ENCODE assay signal across 12 cellular contexts in the genomic region with DNA sequence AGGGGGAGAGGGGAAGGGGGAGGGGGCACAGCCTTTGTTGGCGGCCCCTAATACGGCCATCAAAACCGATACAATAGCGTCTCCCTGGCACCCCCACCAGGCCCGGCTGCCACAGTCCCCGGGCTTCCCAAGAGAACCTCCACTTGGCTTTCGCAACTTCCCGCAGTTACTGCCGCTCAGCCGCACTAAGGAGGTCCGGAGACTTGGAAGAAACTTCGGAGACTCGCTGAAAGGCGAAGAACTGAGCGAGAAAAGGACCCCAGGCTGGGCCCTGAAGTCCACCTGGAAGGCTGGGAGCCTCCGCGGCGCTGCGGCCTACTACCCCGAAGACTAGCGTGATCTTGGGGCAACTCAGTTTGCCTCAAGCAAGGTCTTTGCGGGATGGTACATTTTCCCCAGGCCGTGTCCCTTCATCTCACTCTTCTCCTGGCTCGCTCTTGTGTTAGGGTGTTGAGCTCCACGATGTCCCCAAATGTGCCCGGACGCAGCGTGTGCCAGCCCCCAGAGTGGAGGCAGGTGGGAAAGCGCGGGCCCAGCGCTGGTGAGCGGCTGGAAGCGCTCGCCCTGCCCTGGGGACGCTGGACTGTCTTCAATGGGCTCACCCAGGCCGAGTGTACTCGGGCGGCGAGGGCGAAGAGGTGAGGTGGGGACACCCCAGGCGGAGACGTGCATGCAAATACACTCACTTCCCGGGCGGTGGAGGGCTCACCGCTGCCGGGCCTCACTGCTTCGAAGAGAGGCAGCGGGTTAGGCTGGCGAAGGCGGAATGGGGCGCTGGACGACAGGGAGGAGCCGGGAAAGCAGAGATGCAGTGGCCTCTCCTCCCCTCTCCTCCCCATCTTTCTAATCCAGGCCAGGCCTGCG. TPM values are rescaled to one million over a fixed set of nuclear protein-coding genes. Genes with fewer than 3 reads are reported as not detected.
DNase-seq lines count a peak whose midpoint lies in the region; ATAC-seq and TF ChIP-seq lines count a peak whose summit lies in the region.
"Had no signal": no experiment of that assay in that cellular context is flagged by ENCODE, and none has a peak within 500 bp of the region (broad histone marks: within the 10 kb centered on the region; RNA-seq: fewer than 3 reads in every experiment).

No MANE protein-coding gene starts in this region.

- POLR2A ChIA-PET in activated CD4-positive, alpha-beta memory T cell treated with anti-CD3 and anti-CD28 coated beads, Interleukin-2, amount 10 ng/mL, durations not matched to agents 7 days and 5 days (lab: Charles Lee) = interaction anchor here (1.0 kb wide), 1 partner anchor 15 kb away, joined by 3 read pairs; no protein-coding TSS in a partner anchor

- peak overlapping the region; percentile 59 to 88 for H3K4me3 ChIP-seq in gastroesophageal sphincter
- no peak overlapping the region for H3K4me3 ChIP-seq in tibial nerve

- H3K36me3 ChIP-seq in gastroesophageal sphincter (peaks cover 0 to 24% of the 10 kb centered on the region in 2 donors), tibial nerve (no peaks in the 10 kb centered on the region)

- intact Hi-C loops in sciatic nerve (cut with DNase I) = no loop called here

- H3K9me3 ChIP-seq in gastroesophageal sphincter (no peaks in the 10 kb centered on the region), tibial nerve (no peaks in the 10 kb centered on the region)

- peaks cover 23% of the 10 kb centered on the region for H3K4me1 Mint-ChIP-seq in activated CD4-positive, alpha-beta memory T cell treated with anti-CD3 and anti-CD28 coated beads, Interleukin-2, amount 10 ng/mL, durations not matched to agents 7 days and 5 days

- ATAC-seq in gastroesophageal sphincter = no peak
- ATAC-seq in sciatic nerve = peak; percentile 11
- ATAC-seq in foreskin keratinocyte = no peak
- ATAC-seq: PC-3 had no signal

- 10 to 11% methylated on average over 9 to 16 of the region's 54 CpGs for WGBS in gastroesophageal sphincter (ENCODE audit: low coverage in 1 of 2), 2 donors
- 13 to 24% methylated on average over 32 to 53 of the region's 54 CpGs for WGBS in tibial nerve, 2 donors

- DNase-seq in activated effector memory CD4-positive, alpha-beta T cell treated with anti-CD3 and anti-CD28 coated beads, Interleukin-2, amount 50 U/mL, for 16 hours = peak; percentile 63
- DNase-seq in activated effector memory CD4-positive, alpha-beta T cell treated with Interleukin-2 at 50 U/mL for 16 hours = no peak
- DNase-seq in activated CD4-positive, alpha-beta memory T cell treated with anti-CD3 and anti-CD28 coated beads, Interleukin-2, amount 10 ng/mL, durations not matched to agents 7 days and 5 days = no peak
- DNase-seq in sciatic nerve (ENCODE audit: low spot score) (no peak), foreskin keratinocyte (no peak), tibial nerve (ENCODE audit: low spot score in 2 of 2) (no peak), dedifferentiated amniotic fluid mesenchymal stem cell (ENCODE audit: extremely low spot score) (no peak)
- DNase-seq: NCI-H1092, PC-3 had no signal

- H3K27ac ChIP-seq in gastroesophageal sphincter (peak overlapping the region; percentile 87 to 98 (median 95)), foreskin keratinocyte (no peak overlapping the region), tibial nerve (no peak overlapping the region)
- H3K27ac ChIP-seq: skin epidermis had no signal

- H3K27me3 ChIP-seq in gastroesophageal sphincter (peaks cover 82% of the 10 kb centered on the region), foreskin keratinocyte (peaks cover 100% of the 10 kb centered on the region), tibial nerve (peaks cover 16 to 100% of the 10 kb centered on the region in 2 donors)

- no peaks in the 10 kb centered on the region for H3K9me3 Mint-ChIP-seq in activated CD4-positive, alpha-beta memory T cell treated with anti-CD3 and anti-CD28 coated beads, Interleukin-2, amount 10 ng/mL, durations not matched to agents 7 days and 5 days

- peak overlapping the region; percentile 4 for H3K4me3 Mint-ChIP-seq in activated CD4-positive, alpha-beta memory T cell treated with anti-CD3 and anti-CD28 coated beads, Interleukin-2, amount 10 ng/mL, durations not matched to agents 7 days and 5 days

- H3K4me1 ChIP-seq in gastroesophageal sphincter (peaks cover 0 to 56% (median 0%) of the 10 kb centered on the region in 3 donors), foreskin keratinocyte (no peaks in the 10 kb centered on the region), tibial nerve (peaks cover 0 to 61% (median 28%) of the 10 kb centered on the region in 4 donors)

- H3K27me3 Mint-ChIP-seq in activated CD4-positive, alpha-beta memory T cell treated with anti-CD3 and anti-CD28 coated beads, Interleukin-2, amount 10 ng/mL, durations not matched to agents 7 days and 5 days = peaks cover 85% of the 10 kb centered on the region

- no peak for TF ChIP-seq EP300 in gastroesophageal sphincter (IDR thresholded peaks at IDR 0.05)
- TF ChIP-seq EP300 in tibial nerve (IDR thresholded peaks at IDR 0.05) = no peak

- TF ChIP-seq POLR2A in gastroesophageal sphincter (IDR thresholded peaks at IDR 0.05) (peak in 1 of 2 donors; percentile 10), tibial nerve (IDR thresholded peaks at IDR 0.05) (no peak)

- H3K27ac Mint-ChIP-seq in activated CD4-positive, alpha-beta memory T cell treated with anti-CD3 and anti-CD28 coated beads, Interleukin-2, amount 10 ng/mL, durations not matched to agents 7 days and 5 days = peak overlapping the region; percentile 44

- CTCF ChIA-PET in activated CD4-positive, alpha-beta memory T cell treated with anti-CD3 and anti-CD28 coated beads, Interleukin-2, amount 10 ng/mL, durations not matched to agents 7 days and 5 days (lab: Charles Lee) = no interaction called here

- H3K36me3 Mint-ChIP-seq in activated CD4-positive, alpha-beta memory T cell treated with anti-CD3 and anti-CD28 coated beads, Interleukin-2, amount 10 ng/mL, durations not matched to agents 7 days and 5 days (ENCODE audit: low read depth) = peaks cover 9% of the 10 kb centered on the region

- TF ChIP-seq CTCF in gastroesophageal sphincter (IDR thresholded peaks at IDR 0.05) = peak in 1 of 4 experiments; percentile 8
- TF ChIP-seq CTCF in foreskin keratinocyte (conservative IDR thresholded peaks at IDR 0.05) = no peak
- TF ChIP-seq CTCF in tibial nerve (IDR thresholded peaks at IDR 0.05) = no peak

RNA-seq across cellular contexts. Expression of gene NKX6-1, which starts 2.5 kb away (rescaled TPM):
- total RNA-seq in activated CD4-positive, alpha-beta memory T cell treated with anti-CD3 and anti-CD28 coated beads, Interleukin-2, amount 10 ng/mL, durations not matched to agents 7 days and 5 days = not detected
- total RNA-seq in gastroesophageal sphincter (100 to 1,000 TPM in 1 of 4 donors, 10 to 100 TPM in 2, 1 to 10 TPM in 1; 6.2 to 102 (median 65.8) TPM), sciatic nerve (not detected), foreskin keratinocyte (not detected in 2 replicates), tibial nerve (under 1 TPM in 1 of 4 donors, not detected in 3; 0.21 TPM)
- not detected in 2 replicates for polyA plus RNA-seq in foreskin keratinocyte
- total RNA-seq: activated CD8-positive, alpha-beta memory T cell treated with anti-CD3 and anti-CD28 coated beads for 36 hours had no signal

Comparison
In these comparisons a context has a peak if more than half of its experiments do, and no peak if none do; other contexts are left out.
1. H3K27ac ChIP-seq: peak in gastroesophageal sphincter (4 of 4); none in foreskin keratinocyte (single experiment) and tibial nerve (0 of 4).
2. H3K4me3 ChIP-seq: peak in gastroesophageal sphincter (2 of 2); none in tibial nerve (0 of 4).